19 cellular contexts compared by ENCODE assay signal in the genomic region with DNA sequence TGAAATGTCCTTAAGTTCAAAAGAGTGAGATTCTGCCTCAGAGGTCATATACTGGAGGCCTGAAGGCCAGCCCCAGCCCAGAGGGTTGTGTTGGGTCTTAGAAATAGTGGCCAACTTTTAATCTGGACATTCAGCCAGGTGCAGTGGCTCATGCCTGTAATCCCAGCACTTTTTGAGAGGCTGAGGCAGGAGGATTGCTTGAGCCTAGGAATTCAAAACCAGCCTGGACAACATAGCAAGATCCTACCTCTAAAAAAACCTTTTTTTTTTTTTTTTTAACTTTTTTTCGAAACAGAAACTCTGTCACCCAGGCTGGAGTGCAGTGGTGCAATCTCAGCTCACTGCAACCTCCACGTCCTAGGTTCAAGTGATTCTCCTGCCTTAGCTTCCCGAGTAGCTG. TPM values are rescaled to one million over a fixed set of nuclear protein-coding genes. Genes with fewer than 3 reads are reported as not detected.
"Had no signal": no experiment of that assay in that cellular context is flagged by ENCODE, and none has a peak within 500 bp of the region (broad histone marks: within the 10 kb centered on the region; RNA-seq: fewer than 3 reads in every experiment).

No MANE protein-coding gene starts in this region.

- H3K9me3 ChIP-seq: thoracic aorta, upper lobe of left lung had no signal

- H3K36me3 Mint-ChIP-seq: natural killer cell treated with Interleukin-12 subunit alpha and Interleukin-12 subunit beta and Interleukin-15 and Interleukin-18, amount 100 ng/mL, for 72 hours had no signal

- DNase-seq: activated CD4-positive, alpha-beta T cell treated with anti-CD3 and anti-CD28 coated beads for 36 hours; activated CD4-positive, alpha-beta T cell treated with anti-CD3 and anti-CD28 coated beads, Interleukin-2, amount 50 U/mL, for 48 hours; activated gamma-delta T cell treated with Interleukin-2 at 50 U/mL for 16 hours; aorta; effector CD4-positive, alpha-beta T cell; islet precursor cell; left colon; occipital lobe; stimulated activated naive CD8-positive, alpha-beta T cell treated with anti-CD3 and anti-CD28 coated beads, Interleukin-15, amount 100 ng/mL, for 72 hours; upper lobe of left lung had no signal

- H3K4me3 Mint-ChIP-seq: activated CD4-positive, alpha-beta T cell treated with anti-CD3 and anti-CD28 coated beads for 36 hours; activated T-helper 1 cell treated with anti-CD3 and anti-CD28 coated beads, Interleukin-12 subunit alpha, Interleukin-12 subunit beta, Interleukin-2, Interleukin-4 antibody, amounts not matched to agents 30 ng/mL and 10 ng/mL and 1 ng/mL, durations not matched to agents 14 hours and 24 hours and 36 hours; natural killer cell treated with Interleukin-12 subunit alpha and Interleukin-12 subunit beta and Interleukin-15 and Interleukin-18, amount 100 ng/mL, for 72 hours; stimulated activated naive CD8-positive, alpha-beta T cell treated with anti-CD3 and anti-CD28 coated beads, Interleukin-15, amount 100 ng/mL, for 72 hours had no signal

- FAIRE-seq: TTC549 had no signal

- H3K27ac Mint-ChIP-seq: activated CD4-positive, alpha-beta T cell treated with anti-CD3 and anti-CD28 coated beads for 36 hours; activated T-helper 1 cell treated with anti-CD3 and anti-CD28 coated beads, Interleukin-12 subunit alpha, Interleukin-12 subunit beta, Interleukin-2, Interleukin-4 antibody, amounts not matched to agents 30 ng/mL and 10 ng/mL and 1 ng/mL, durations not matched to agents 14 hours and 24 hours and 36 hours; mesothelial cell of epicardium; natural killer cell treated with Interleukin-12 subunit alpha and Interleukin-12 subunit beta and Interleukin-15 and Interleukin-18, amount 100 ng/mL, for 72 hours; progenitor cell of endocrine pancreas; stimulated activated naive CD8-positive, alpha-beta T cell treated with anti-CD3 and anti-CD28 coated beads, Interleukin-15, amount 100 ng/mL, for 72 hours had no signal

- H3K36me3 ChIP-seq: thoracic aorta had no signal

- H3K9me3 Mint-ChIP-seq: activated T-helper 1 cell treated with anti-CD3 and anti-CD28 coated beads, Interleukin-12 subunit alpha, Interleukin-12 subunit beta, Interleukin-2, Interleukin-4 antibody, amounts not matched to agents 30 ng/mL and 10 ng/mL and 1 ng/mL, durations not matched to agents 14 hours and 24 hours and 36 hours; mesothelial cell of epicardium; natural killer cell treated with Interleukin-12 subunit alpha and Interleukin-12 subunit beta and Interleukin-15 and Interleukin-18, amount 100 ng/mL, for 72 hours had no signal

- H3K4me3 ChIP-seq: skin epidermis had no signal

- ATAC-seq: activated CD4-positive, alpha-beta T cell treated with anti-CD3 and anti-CD28 coated beads for 36 hours; esophagus mucosa; natural killer cell treated with Interleukin-12 subunit alpha and Interleukin-12 subunit beta and Interleukin-15 and Interleukin-18, amount 100 ng/mL, for 72 hours; stimulated activated naive CD8-positive, alpha-beta T cell treated with anti-CD3 and anti-CD28 coated beads, Interleukin-15, amount 100 ng/mL, for 72 hours had no signal

RNA-seq across cellular contexts. Expression of a gene that starts 15.5 kb away (rescaled TPM):
- total RNA-seq: left colon had no signal

RNA-seq across cellular contexts. Expression of a gene that starts 47.6 kb away (rescaled TPM):
- total RNA-seq: natural killer cell treated with Interleukin-12 subunit alpha and Interleukin-12 subunit beta and Interleukin-15 and Interleukin-18, amount 100 ng/mL, for 72 hours; SK-MEL-5 had no signal

RNA-seq across cellular contexts. Expression of a gene that starts 55.8 kb away (rescaled TPM):
- total RNA-seq: SK-MEL-5 had no signal
